ENCODE assay signal across 10 cellular contexts in the genomic region with DNA sequence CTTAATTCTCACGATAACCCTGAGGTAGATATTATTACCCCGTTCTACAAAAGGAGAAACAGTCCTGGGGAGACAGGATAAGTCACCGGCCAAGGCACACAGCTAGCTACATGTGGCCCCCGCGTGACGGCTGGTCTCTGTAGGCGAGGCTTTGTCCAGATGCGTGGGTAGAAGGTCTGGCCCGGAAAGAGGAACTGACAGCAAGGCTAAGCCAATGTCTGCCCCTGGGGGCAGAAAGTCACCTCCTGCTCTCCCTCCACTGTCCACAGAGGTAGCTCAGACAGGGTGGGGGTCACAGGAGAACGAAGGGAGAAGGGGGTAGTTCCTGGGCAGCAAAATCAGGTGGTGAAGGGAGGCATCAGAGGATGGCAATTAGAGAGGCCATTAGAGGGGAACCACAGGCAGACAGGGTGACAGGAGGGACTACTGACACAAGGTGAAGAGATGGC. TPM values are rescaled to one million over a fixed set of nuclear protein-coding genes. Genes with fewer than 3 reads are reported as not detected.
A peak's percentile ranks its signal among the peaks of the same experiment; 100 is the strongest.
DNase-seq lines count a peak whose midpoint lies in the region; ATAC-seq and TF ChIP-seq lines count a peak whose summit lies in the region.
"Had no signal": no experiment of that assay in that cellular context is flagged by ENCODE, and none has a peak within 500 bp of the region (broad histone marks: within the 10 kb centered on the region; RNA-seq: fewer than 3 reads in every experiment).

No MANE protein-coding gene starts in this region.

- no peak overlapping the region for H3K4me3 Mint-ChIP-seq in stimulated activated effector memory CD8-positive, alpha-beta T cell treated with anti-CD3 and anti-CD28 coated beads, Interleukin-12 subunit alpha, Interleukin-12 subunit beta, amount 100 ng/mL, for 72 hours
- H3K4me3 Mint-ChIP-seq in activated T-cell treated with anti-CD3 and anti-CD28 coated beads, Interleukin-2, amount 50 U/mL, for 72 hours = no peak overlapping the region
- H3K4me3 Mint-ChIP-seq: activated naive CD8-positive, alpha-beta T cell treated with anti-CD3 and anti-CD28 coated beads, Interleukin-2, amount 10 ng/mL, durations not matched to agents 7 days and 5 days had no signal

- no peak overlapping the region for H3K27ac Mint-ChIP-seq in stimulated activated effector memory CD8-positive, alpha-beta T cell treated with anti-CD3 and anti-CD28 coated beads, Interleukin-12 subunit alpha, Interleukin-12 subunit beta, amount 100 ng/mL, for 72 hours
- H3K27ac Mint-ChIP-seq in activated T-cell treated with anti-CD3 and anti-CD28 coated beads, Interleukin-2, amount 50 U/mL, for 72 hours = no peak overlapping the region
- H3K27ac Mint-ChIP-seq: activated naive CD8-positive, alpha-beta T cell treated with anti-CD3 and anti-CD28 coated beads, Interleukin-2, amount 10 ng/mL, durations not matched to agents 7 days and 5 days had no signal

- peaks cover 7% of the 10 kb centered on the region for H3K36me3 Mint-ChIP-seq in stimulated activated effector memory CD8-positive, alpha-beta T cell treated with anti-CD3 and anti-CD28 coated beads, Interleukin-12 subunit alpha, Interleukin-12 subunit beta, amount 100 ng/mL, for 72 hours
- H3K36me3 Mint-ChIP-seq in activated T-cell treated with anti-CD3 and anti-CD28 coated beads, Interleukin-2, amount 50 U/mL, for 72 hours (ENCODE audit: insufficient read depth in 2 of 2) = no peaks in the 10 kb centered on the region
- H3K36me3 Mint-ChIP-seq: activated naive CD8-positive, alpha-beta T cell treated with anti-CD3 and anti-CD28 coated beads, Interleukin-2, amount 10 ng/mL, durations not matched to agents 7 days and 5 days had no signal

- peak overlapping the region; percentile 36 for H3K4me2 ChIP-seq in Karpas-422 (ENCODE audit: low read depth, low read length, poor library complexity, severe bottlenecking)

- no peaks in the 10 kb centered on the region for H3K36me3 ChIP-seq in Karpas-422 (ENCODE audit: insufficient read depth, low read length)

- H3K27ac ChIP-seq in Karpas-422 (ENCODE audit: low read length) = no peak overlapping the region

- peak; percentile 74 for DNase-seq in Karpas-422
- DNase-seq in fibroblast of mammary gland (ENCODE audit: low read depth) = peak; percentile 62
- DNase-seq in stimulated activated effector memory CD8-positive, alpha-beta T cell treated with anti-CD3 and anti-CD28 coated beads, Interleukin-12 subunit alpha, Interleukin-12 subunit beta, amount 100 ng/mL, for 72 hours (ENCODE audit: low spot score in 2 of 2) = no peak
- no peak for DNase-seq in cortex of kidney (lab: John Stamatoyannopoulos, UW)
- DNase-seq in activated T-cell treated with anti-CD3 and anti-CD28 coated beads, Interleukin-2, amount 50 U/mL, for 72 hours = no peak
- DNase-seq in cerebellar nuclear complex (lab: John Stamatoyannopoulos, UW) = no peak
- no peak for DNase-seq in kidney glomerular epithelial cell (lab: John Stamatoyannopoulos, UW)
- DNase-seq: activated naive CD8-positive, alpha-beta T cell treated with anti-CD3 and anti-CD28 coated beads, Interleukin-2, amount 10 ng/mL, durations not matched to agents 7 days and 5 days; GOT3 had no signal

- TF ChIP-seq CTCF in fibroblast of mammary gland (conservative IDR thresholded peaks at IDR 0.05; ENCODE audit: control insufficient read depth, insufficient read depth, low read depth, low read length) = no peak

- peak overlapping the region; percentile 83 for H2AFZ ChIP-seq in Karpas-422 (ENCODE audit: low read length)

- H3K4me1 ChIP-seq in Karpas-422 (ENCODE audit: low read length) = peaks cover 11% of the 10 kb centered on the region

- no peaks in the 10 kb centered on the region for H3K9me2 ChIP-seq in Karpas-422 (replicated peaks; ENCODE audit: insufficient read depth, low read length)

- no peaks in the 10 kb centered on the region for H3K9me3 Mint-ChIP-seq in stimulated activated effector memory CD8-positive, alpha-beta T cell treated with anti-CD3 and anti-CD28 coated beads, Interleukin-12 subunit alpha, Interleukin-12 subunit beta, amount 100 ng/mL, for 72 hours
- H3K9me3 Mint-ChIP-seq in activated T-cell treated with anti-CD3 and anti-CD28 coated beads, Interleukin-2, amount 50 U/mL, for 72 hours = no peaks in the 10 kb centered on the region
- H3K9me3 Mint-ChIP-seq: activated naive CD8-positive, alpha-beta T cell treated with anti-CD3 and anti-CD28 coated beads, Interleukin-2, amount 10 ng/mL, durations not matched to agents 7 days and 5 days had no signal

- no peaks in the 10 kb centered on the region for H3K4me1 Mint-ChIP-seq in stimulated activated effector memory CD8-positive, alpha-beta T cell treated with anti-CD3 and anti-CD28 coated beads, Interleukin-12 subunit alpha, Interleukin-12 subunit beta, amount 100 ng/mL, for 72 hours
- H3K4me1 Mint-ChIP-seq in activated T-cell treated with anti-CD3 and anti-CD28 coated beads, Interleukin-2, amount 50 U/mL, for 72 hours (ENCODE audit: low read depth) = no peaks in the 10 kb centered on the region
- H3K4me1 Mint-ChIP-seq: activated naive CD8-positive, alpha-beta T cell treated with anti-CD3 and anti-CD28 coated beads, Interleukin-2, amount 10 ng/mL, durations not matched to agents 7 days and 5 days had no signal

- H3K27me3 Mint-ChIP-seq in activated T-cell treated with anti-CD3 and anti-CD28 coated beads, Interleukin-2, amount 50 U/mL, for 72 hours (ENCODE audit: low read depth) = no peaks in the 10 kb centered on the region
- H3K27me3 Mint-ChIP-seq: activated naive CD8-positive, alpha-beta T cell treated with anti-CD3 and anti-CD28 coated beads, Interleukin-2, amount 10 ng/mL, durations not matched to agents 7 days and 5 days had no signal

- H3K27me3 ChIP-seq in Karpas-422 (ENCODE audit: low read length) = no peaks in the 10 kb centered on the region

- no peaks in the 10 kb centered on the region for H3K9me3 ChIP-seq in Karpas-422 (ENCODE audit: low read length)

- ATAC-seq in GM19043 (IDR thresholded peaks at IDR 0.05; ENCODE audit: low read depth, unreplicated experiment) = peak; percentile 47
- peak; percentile 17 for ATAC-seq in stimulated activated effector memory CD8-positive, alpha-beta T cell treated with anti-CD3 and anti-CD28 coated beads, Interleukin-12 subunit alpha, Interleukin-12 subunit beta, amount 100 ng/mL, for 72 hours
- ATAC-seq in activated T-cell treated with anti-CD3 and anti-CD28 coated beads, Interleukin-2, amount 50 U/mL, for 72 hours (replicated peaks in 1 of 2) = no peak

- no peak overlapping the region for H3K4me3 ChIP-seq in Karpas-422 (ENCODE audit: low read length)
- H3K4me3 ChIP-seq in fibroblast of mammary gland (ENCODE audit: control insufficient read depth, low read depth, low read length) = no peak overlapping the region

- H3K9ac ChIP-seq in Karpas-422 (ENCODE audit: low read length) = peak overlapping the region; percentile 32; the same call in 1 of the 2 replicates

- H4K20me1 ChIP-seq in Karpas-422 (ENCODE audit: insufficient read depth, low read depth, low read length) = no peaks in the 10 kb centered on the region

- no peaks in the 10 kb centered on the region for H3K79me2 ChIP-seq in Karpas-422 (ENCODE audit: low read length)

RNA-seq across cellular contexts. Expression of a gene that starts 1.8 kb away (rescaled TPM):
- total RNA-seq in Karpas-422 (2014; rRNA removed; shearing (Covaris generic); ENCODE audit: low replicate concordance) = not detected in 2 replicates
- not detected for total RNA-seq in activated T-cell treated with anti-CD3 and anti-CD28 coated beads, Interleukin-2, amount 50 U/mL, for 72 hours
- total RNA-seq: activated naive CD8-positive, alpha-beta T cell treated with anti-CD3 and anti-CD28 coated beads, Interleukin-2, amount 10 ng/mL, durations not matched to agents 7 days and 5 days had no signal

RNA-seq across cellular contexts. Expression of a gene that starts 2.0 kb away (rescaled TPM):
- total RNA-seq in Karpas-422 (2014; rRNA removed; shearing (Covaris generic); ENCODE audit: low replicate concordance) = not detected in 2 replicates
- total RNA-seq in activated T-cell treated with anti-CD3 and anti-CD28 coated beads, Interleukin-2, amount 50 U/mL, for 72 hours = not detected
- total RNA-seq: activated naive CD8-positive, alpha-beta T cell treated with anti-CD3 and anti-CD28 coated beads, Interleukin-2, amount 10 ng/mL, durations not matched to agents 7 days and 5 days had no signal

RNA-seq across cellular contexts. Expression of a gene that starts 11.4 kb away (rescaled TPM):
- 19.7 and 39.2 TPM in 2 replicates for total RNA-seq in Karpas-422 (2014; rRNA removed; shearing (Covaris generic); ENCODE audit: low replicate concordance)
- 10 to 100 TPM; 44.7 to 50.0 TPM for total RNA-seq in activated T-cell treated with anti-CD3 and anti-CD28 coated beads, Interleukin-2, amount 50 U/mL, for 72 hours

RNA-seq across cellular contexts. Expression of a gene that starts 29.4 kb away (rescaled TPM):
- total RNA-seq in Karpas-422 (2014; rRNA removed; shearing (Covaris generic); ENCODE audit: low replicate concordance) = not detected in 2 replicates
- total RNA-seq in activated T-cell treated with anti-CD3 and anti-CD28 coated beads, Interleukin-2, amount 50 U/mL, for 72 hours = not detected

RNA-seq across cellular contexts. Expression of a gene that starts 38.2 kb away (rescaled TPM):
- total RNA-seq in Karpas-422 (2014; rRNA removed; shearing (Covaris generic); ENCODE audit: low replicate concordance) = 1.3 and 1.9 TPM in 2 replicates
- total RNA-seq in activated T-cell treated with anti-CD3 and anti-CD28 coated beads, Interleukin-2, amount 50 U/mL, for 72 hours = 1 to 10 TPM; 2.1 TPM

Comparison
In these comparisons a context has a peak if more than half of its experiments do, and no peak if none do; other contexts are left out.
1. ATAC-seq: peak in GM19043 (single experiment) and stimulated activated effector memory CD8-positive, alpha-beta T cell treated with anti-CD3 and anti-CD28 coated beads, Interleukin-12 subunit alpha, Interleukin-12 subunit beta, amount 100 ng/mL, for 72 hours (single experiment); none in activated T-cell treated with anti-CD3 and anti-CD28 coated beads, Interleukin-2, amount 50 U/mL, for 72 hours (0 of 2).
2. DNase-seq: peak in Karpas-422 (single experiment) and fibroblast of mammary gland (single experiment); none in stimulated activated effector memory CD8-positive, alpha-beta T cell treated with anti-CD3 and anti-CD28 coated beads, Interleukin-12 subunit alpha, Interleukin-12 subunit beta, amount 100 ng/mL, for 72 hours (0 of 2), cortex of kidney (single experiment), activated T-cell treated with anti-CD3 and anti-CD28 coated beads, Interleukin-2, amount 50 U/mL, for 72 hours (0 of 2), cerebellar nuclear complex (0 of 2) and kidney glomerular epithelial cell (single experiment).